8 cellular contexts compared by ENCODE assay signal in the genomic region with DNA sequence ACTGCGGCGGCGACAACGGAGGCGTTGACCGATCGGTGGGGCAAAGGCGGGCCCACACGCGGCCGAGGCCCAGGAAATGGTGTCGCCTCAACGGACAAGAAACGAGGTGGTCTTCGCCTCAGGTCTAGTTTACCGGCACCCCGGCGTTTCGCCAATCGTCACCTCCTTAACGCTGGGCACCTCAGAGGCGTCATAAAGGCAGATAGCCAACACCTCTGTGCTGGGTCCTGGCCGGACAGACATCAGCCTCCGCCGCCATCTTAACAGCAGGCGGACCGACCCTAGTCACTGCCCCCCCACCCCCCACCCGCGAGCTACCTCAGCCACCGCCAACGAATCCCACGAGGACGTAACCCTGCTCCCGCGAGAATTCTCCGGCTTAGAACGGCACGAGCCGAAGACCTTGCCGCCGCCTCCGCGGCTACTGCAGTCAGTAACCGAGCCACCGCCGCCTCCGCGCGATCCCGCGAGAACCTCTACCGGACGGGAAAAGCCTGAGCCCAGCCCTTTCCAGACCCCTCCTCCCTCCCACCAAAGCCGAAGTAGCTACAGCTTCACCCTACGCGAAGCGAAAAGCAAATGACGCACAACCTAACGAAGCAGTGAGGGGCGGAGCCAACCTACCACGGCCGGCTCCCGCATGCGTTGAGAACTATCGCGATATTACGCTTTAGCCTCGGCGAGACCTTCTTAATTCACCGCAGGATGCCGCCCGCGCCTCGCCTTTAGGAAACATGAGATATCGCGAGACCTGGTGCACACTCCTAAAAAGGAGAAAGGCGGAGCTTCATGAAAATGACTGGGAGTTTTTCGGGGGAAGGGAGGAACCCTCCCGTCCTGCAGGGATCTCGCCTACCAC. TPM values are rescaled to one million over a fixed set of nuclear protein-coding genes. Genes with fewer than 3 reads are reported as not detected.
DNase-seq lines count a peak whose midpoint lies in the region; ATAC-seq, FAIRE-seq and TF ChIP-seq lines count a peak whose summit lies in the region.

No MANE protein-coding gene starts in this region.

- TF ChIP-seq POLR2A in GM18951 (IDR thresholded peaks at IDR 0.05; ENCODE audit: extremely low read depth, insufficient read depth, insufficient read length) = peak; percentile 56

- CTCF ChIA-PET in AG04450 (lab: Charles Lee) (interaction anchor here (0.5 kb wide), 1 partner anchor 839 kb away, joined by 3 read pairs; no protein-coding TSS in a partner anchor), WTC11 (lab: Charles Lee) (interaction anchor here (0.6 to 1.0 kb wide), 3 partner anchors 147 to 359 kb away, joined by 3 to 4 read pairs (median 4); no protein-coding TSS in a partner anchor)

- H3K36me3 Mint-ChIP-seq in WTC11 = peaks cover 21% of the 10 kb centered on the region

- WGBS in small intestine, 3 donors = 0 to 35% (median 16%) methylated on average over 65 to 80 of the region's 80 CpGs

- peak; percentile 94 for DNase-seq in AG04450 (ENCODE audit: low read depth, low spot score)
- peak; percentile 99 for DNase-seq in NCI-H2227 treated with DMSO at 0.1 percent for 48 hours (lab: John Stamatoyannopoulos, UW)
- DNase-seq in WTC11 (ENCODE audit: low spot score) = peak; percentile 88
- peak; percentile 30 to 98 (median 87) for DNase-seq in caudate nucleus (lab: John Stamatoyannopoulos, UW)
- peak; percentile 71 for DNase-seq in iPS-NIHi7 (ENCODE audit: extremely low spot score)
- DNase-seq in small intestine = peak; percentile 96

- H3K4me3 Mint-ChIP-seq in WTC11 = peak overlapping the region; percentile 88

- no peak for TF ChIP-seq CTCF in AG04450 (IDR thresholded peaks at IDR 0.05; ENCODE audit: low read depth, low read length)
- TF ChIP-seq CTCF in WTC11 (IDR thresholded peaks at IDR 0.05) = no peak

- FAIRE-seq in small intestine (lab: Jason Lieb, UNC) = peak; percentile 94

- peaks cover 0 to 6% of the 10 kb centered on the region in 2 donors for H3K4me1 ChIP-seq in small intestine (ENCODE audit: control insufficient read depth in 2 of 2, insufficient read depth in 1 of 2, low read depth in 1 of 2, low read length in 1 of 2)

- in situ Hi-C loops in GM18951 (cut with MboI; ENCODE audit: low sequenced_read_pairs, unreplicated experiment) = no loop called here

- ATAC-seq in HG03175 (IDR thresholded peaks at IDR 0.05; ENCODE audit: unreplicated experiment) (peak; percentile 69), WTC11 (peak; percentile 74)

- H3K4me3 ChIP-seq in AG04450 (ENCODE audit: low read depth, low read length) = peak overlapping the region; percentile 80
- H3K4me3 ChIP-seq in small intestine (ENCODE audit: low read depth in 1 of 2, low read length in 2 of 2) = peak overlapping the region; percentile 54 to 76

- no peaks in the 10 kb centered on the region; the same call in 1 of the 2 replicates for H3K27me3 Mint-ChIP-seq in WTC11 (ENCODE audit: low read depth)

- peak overlapping the region; percentile 96 for H3K27ac Mint-ChIP-seq in WTC11

- POLR2A ChIA-PET in AG04450 (lab: Yijun Ruan, JAX) = interaction anchor here (1.0 to 2.5 kb wide), 6 partner anchors 14 to 602 kb away, joined by 3 to 26 read pairs (median 4); a partner anchor contains a TSS
- POLR2A ChIA-PET in WTC11 (lab: Charles Lee) = interaction anchor here (0.6 to 2.9 kb wide), 8 partner anchors 11 to 525 kb away, joined by 3 to 10 read pairs (median 4); a partner anchor contains a TSS

- H3K27me3 ChIP-seq in AG04450 (ENCODE audit: control insufficient read depth, insufficient read depth, low read length) = no peaks in the 10 kb centered on the region
- H3K27me3 ChIP-seq in small intestine (ENCODE audit: control insufficient read depth in 2 of 2, insufficient read depth in 2 of 2, low read length in 2 of 2) = no peaks in the 10 kb centered on the region

- no peaks in the 10 kb centered on the region for H3K9me3 Mint-ChIP-seq in WTC11

- no peaks in the 10 kb centered on the region for H3K36me3 ChIP-seq in small intestine (ENCODE audit: control insufficient read depth in 2 of 2, insufficient read depth in 2 of 2, low read length in 2 of 2)

- H3K4me1 Mint-ChIP-seq in WTC11 = peaks cover 14% of the 10 kb centered on the region

- H3K27ac ChIP-seq in AG04450 (ENCODE audit: low read depth, low read length) (peak overlapping the region; percentile 94), caudate nucleus (ENCODE audit: low read depth, low read length) (peak overlapping the region; percentile 88), small intestine (ENCODE audit: low read depth in 1 of 2, low read length in 1 of 2) (peak overlapping the region; percentile 36 to 99)

- H3K9me3 ChIP-seq in AG04450 (ENCODE audit: control insufficient read depth, insufficient read depth, low read length) (no peaks in the 10 kb centered on the region), small intestine (ENCODE audit: control insufficient read depth, low read depth) (no peaks in the 10 kb centered on the region)

TF ChIP-seq in WTC11, 78 proteins besides CTCF, POLR2A, EP300 and RAD21:
- TF ChIP-seq TCF7 (CRISPR knock-in tag; IDR thresholded peaks at IDR 0.05; ENCODE audit: low read depth) (no peak), ZNF423 (CRISPR knock-in tag; IDR thresholded peaks at IDR 0.05) (no peak), KAT7 (CRISPR knock-in tag; IDR thresholded peaks at IDR 0.05; ENCODE audit: borderline replicate concordance) (no peak), TP53 (CRISPR knock-in tag; IDR thresholded peaks at IDR 0.05) (no peak), SMAD4 (CRISPR knock-in tag; IDR thresholded peaks at IDR 0.05) (no peak), IRF2 (CRISPR knock-in tag; IDR thresholded peaks at IDR 0.05; ENCODE audit: borderline replicate concordance, low read depth) (no peak), TEAD4 (CRISPR knock-in tag; IDR thresholded peaks at IDR 0.05) (no peak), ZNF232 (CRISPR knock-in tag; IDR thresholded peaks at IDR 0.05) (no peak), EMX1 (CRISPR knock-in tag; IDR thresholded peaks at IDR 0.05) (0 out of 2 replicates have a peak, but pooled peaks have one; percentile 35), RELA (CRISPR knock-in tag; IDR thresholded peaks at IDR 0.05; ENCODE audit: borderline replicate concordance) (no peak), GABPB1 (CRISPR knock-in tag; IDR thresholded peaks at IDR 0.05) (no peak), SOX15 (CRISPR knock-in tag; IDR thresholded peaks at IDR 0.05) (no peak), RORB (CRISPR knock-in tag; IDR thresholded peaks at IDR 0.05) (no peak), MYBL2 (CRISPR knock-in tag; IDR thresholded peaks at IDR 0.05) (0 out of 2 replicates have a peak, but pooled peaks have one; percentile 20), SMAD3 (CRISPR knock-in tag; IDR thresholded peaks at IDR 0.05; ENCODE audit: borderline replicate concordance) (no peak)
- TF ChIP-seq, protein P1, sequence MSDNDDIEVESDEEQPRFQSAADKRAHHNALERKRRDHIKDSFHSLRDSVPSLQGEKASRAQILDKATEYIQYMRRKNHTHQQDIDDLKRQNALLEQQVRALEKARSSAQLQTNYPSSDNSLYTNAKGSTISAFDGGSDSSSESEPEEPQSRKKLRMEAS (CRISPR knock-in tag; IDR thresholded peaks at IDR 0.05) = peak; percentile 20; the same call in 1 of the 2 replicates
- TF ChIP-seq, protein P2, sequence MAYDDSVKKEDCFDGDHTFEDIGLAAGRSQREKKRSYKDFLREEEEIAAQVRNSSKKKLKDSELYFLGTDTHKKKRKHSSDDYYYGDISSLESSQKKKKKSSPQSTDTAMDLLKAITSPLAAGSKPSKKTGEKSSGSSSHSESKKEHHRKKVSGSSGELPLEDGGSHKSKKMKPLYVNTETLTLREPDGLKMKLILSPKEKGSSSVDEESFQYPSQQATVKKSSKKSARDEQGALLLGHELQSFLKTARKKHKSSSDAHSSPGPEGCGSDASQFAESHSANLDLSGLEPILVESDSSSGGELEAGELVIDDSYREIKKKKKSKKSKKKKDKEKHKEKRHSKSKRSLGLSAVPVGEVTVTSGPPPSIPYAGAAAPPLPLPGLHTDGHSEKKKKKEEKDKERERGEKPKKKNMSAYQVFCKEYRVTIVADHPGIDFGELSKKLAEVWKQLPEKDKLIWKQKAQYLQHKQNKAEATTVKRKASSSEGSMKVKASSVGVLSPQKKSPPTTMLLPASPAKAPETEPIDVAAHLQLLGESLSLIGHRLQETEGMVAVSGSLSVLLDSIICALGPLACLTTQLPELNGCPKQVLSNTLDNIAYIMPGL (CRISPR knock-in tag; IDR thresholded peaks at IDR 0.05) = no peak
- TF ChIP-seq, protein P3, sequence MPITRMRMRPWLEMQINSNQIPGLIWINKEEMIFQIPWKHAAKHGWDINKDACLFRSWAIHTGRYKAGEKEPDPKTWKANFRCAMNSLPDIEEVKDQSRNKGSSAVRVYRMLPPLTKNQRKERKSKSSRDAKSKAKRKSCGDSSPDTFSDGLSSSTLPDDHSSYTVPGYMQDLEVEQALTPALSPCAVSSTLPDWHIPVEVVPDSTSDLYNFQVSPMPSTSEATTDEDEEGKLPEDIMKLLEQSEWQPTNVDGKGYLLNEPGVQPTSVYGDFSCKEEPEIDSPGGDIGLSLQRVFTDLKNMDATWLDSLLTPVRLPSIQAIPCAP (CRISPR knock-in tag; IDR thresholded peaks at IDR 0.05) = no peak
- TF ChIP-seq, protein P4, sequence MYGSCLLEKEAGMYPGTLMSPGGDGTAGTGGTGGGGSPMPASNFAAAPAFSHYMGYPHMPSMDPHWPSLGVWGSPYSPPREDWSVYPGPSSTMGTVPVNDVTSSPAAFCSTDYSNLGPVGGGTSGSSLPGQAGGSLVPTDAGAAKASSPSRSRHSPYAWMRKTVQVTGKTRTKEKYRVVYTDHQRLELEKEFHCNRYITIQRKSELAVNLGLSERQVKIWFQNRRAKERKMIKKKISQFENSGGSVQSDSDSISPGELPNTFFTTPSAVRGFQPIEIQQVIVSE (CRISPR knock-in tag; IDR thresholded peaks at IDR 0.05; ENCODE audit: borderline replicate concordance) = no peak

RNA-seq across cellular contexts. Expression of a gene that starts 2.7 kb away (rescaled TPM):
- 73.9 and 76.1 TPM in 2 replicates for polyA plus RNA-seq in AG04450 (2011; rRNA removed)
- polyA minus RNA-seq in AG04450 (2011; rRNA and poly(A)+ RNA removed) = 257 and 301 TPM in 2 replicates
- total RNA-seq in WTC11 (2021) = 265 to 277 TPM (median 269 TPM) in 3 replicates
- polyA plus RNA-seq in small intestine = 10 to 100 TPM; 22.4 to 39.0 (median 27.1) TPM

Comparison
In these comparisons a context has a peak if more than half of its experiments do, and no peak if none do; other contexts are left out.
1. Peak in every context shown above with its lines: DNase-seq, ATAC-seq, H3K4me3 ChIP-seq and H3K27ac ChIP-seq.